Comparison of ENCODE assay signal across 19 cellular contexts in genomic region chr21:35873441-35873840, GRCh38.
"Had no signal": no experiment of that assay in that cellular context is flagged by ENCODE, and none has a peak within 500 bp of the region (broad histone marks: within the 10 kb centered on the region; RNA-seq: fewer than 3 reads in every experiment).

No MANE protein-coding gene starts in this region.

- H3K4me3 ChIP-seq: coronary artery, heart right ventricle, pancreas, smooth muscle cell had no signal

- H3K27me3 ChIP-seq: pancreas had no signal

- ATAC-seq: heart right ventricle; left lobe of liver; natural killer cell treated with Interleukin-12 subunit alpha and Interleukin-12 subunit beta and Interleukin-15 and Interleukin-18, amount 100 ng/mL, for 72 hours; pancreas; right cardiac atrium had no signal

- DNase-seq: effector CD4-positive, alpha-beta T cell; endodermal cell; erythroblast; heart right ventricle; hypothalamus; midbrain; occipital lobe; pancreas; right cardiac atrium; stimulated activated CD4-positive, alpha-beta T cell treated with anti-CD3 and anti-CD28 coated beads, Interleukin-2, amount 100 ng/mL, for 48 hours; stimulated activated naive CD4-positive, alpha-beta T cell treated with Interleukin-2 at 50 U/mL for 16 hours; trophoblast cell had no signal

- H3K4me2 ChIP-seq: smooth muscle cell had no signal

- H3K27ac ChIP-seq: coronary artery, heart right ventricle, pancreas had no signal

- H3K36me3 ChIP-seq: heart right ventricle, pancreas had no signal

- FAIRE-seq: endothelial cell of umbilical vein, frontal cortex, islet of Langerhans, pancreas had no signal

- H3K9me3 ChIP-seq: pancreas had no signal

- H3K4me1 ChIP-seq: heart right ventricle had no signal
